1 cellular context compared by ENCODE assay signal in genomic region chr9:77885104-77885672, GRCh38.
TF ChIP-seq lines count a peak whose summit lies in the region.

No MANE protein-coding gene starts in this region.

TF ChIP-seq in IMR-90, 13 proteins besides CTCF, POLR2A, EP300 and RAD21:
- TF ChIP-seq CEBPB (IDR thresholded peaks at IDR 0.05; ENCODE audit: low read depth, low read length): no peak
- TF ChIP-seq BHLHE40 (IDR thresholded peaks at IDR 0.05; ENCODE audit: low read depth, low read length): no peak
- no peak for TF ChIP-seq FOS (IDR thresholded peaks at IDR 0.05; ENCODE audit: low read depth, low read length)
- TF ChIP-seq, protein P1, sequence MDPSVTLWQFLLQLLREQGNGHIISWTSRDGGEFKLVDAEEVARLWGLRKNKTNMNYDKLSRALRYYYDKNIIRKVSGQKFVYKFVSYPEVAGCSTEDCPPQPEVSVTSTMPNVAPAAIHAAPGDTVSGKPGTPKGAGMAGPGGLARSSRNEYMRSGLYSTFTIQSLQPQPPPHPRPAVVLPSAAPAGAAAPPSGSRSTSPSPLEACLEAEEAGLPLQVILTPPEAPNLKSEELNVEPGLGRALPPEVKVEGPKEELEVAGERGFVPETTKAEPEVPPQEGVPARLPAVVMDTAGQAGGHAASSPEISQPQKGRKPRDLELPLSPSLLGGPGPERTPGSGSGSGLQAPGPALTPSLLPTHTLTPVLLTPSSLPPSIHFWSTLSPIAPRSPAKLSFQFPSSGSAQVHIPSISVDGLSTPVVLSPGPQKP (IDR thresholded peaks at IDR 0.05; ENCODE audit: borderline replicate concordance, low read depth, low read length): no peak
- TF ChIP-seq, protein P2, sequence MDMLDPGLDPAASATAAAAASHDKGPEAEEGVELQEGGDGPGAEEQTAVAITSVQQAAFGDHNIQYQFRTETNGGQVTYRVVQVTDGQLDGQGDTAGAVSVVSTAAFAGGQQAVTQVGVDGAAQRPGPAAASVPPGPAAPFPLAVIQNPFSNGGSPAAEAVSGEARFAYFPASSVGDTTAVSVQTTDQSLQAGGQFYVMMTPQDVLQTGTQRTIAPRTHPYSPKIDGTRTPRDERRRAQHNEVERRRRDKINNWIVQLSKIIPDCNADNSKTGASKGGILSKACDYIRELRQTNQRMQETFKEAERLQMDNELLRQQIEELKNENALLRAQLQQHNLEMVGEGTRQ (IDR thresholded peaks at IDR 0.05; ENCODE audit: low read depth, low read length): no peak
- TF ChIP-seq RCOR1 (IDR thresholded peaks at IDR 0.05; ENCODE audit: insufficient replicate concordance, low read length): no peak
- TF ChIP-seq MAZ (IDR thresholded peaks at IDR 0.05; ENCODE audit: borderline replicate concordance, low read depth, low read length): no peak
- TF ChIP-seq SMC3 (IDR thresholded peaks at IDR 0.05; ENCODE audit: low read depth, low read length): no peak
- TF ChIP-seq RFX5 (IDR thresholded peaks at IDR 0.05; ENCODE audit: low read depth, low read length): no peak
TF ChIP-seq in IMR-90: peak in this region for 0.
